ENCODE assay signal across 10 cellular contexts in genomic region chr12:113070117-113070906, GRCh38. TPM values are rescaled to one million over a fixed set of nuclear protein-coding genes. Genes with fewer than 3 reads are reported as not detected.
A peak's percentile ranks its signal among the peaks of the same experiment; 100 is the strongest.
DNase-seq lines count a peak whose midpoint lies in the region; ATAC-seq, FAIRE-seq and TF ChIP-seq lines count a peak whose summit lies in the region.
"Had no signal": no experiment of that assay in that cellular context is flagged by ENCODE, and none has a peak within 500 bp of the region (broad histone marks: within the 10 kb centered on the region; RNA-seq: fewer than 3 reads in every experiment).

No MANE protein-coding gene starts in this region.

- no peak for FAIRE-seq in A549 (lab: Jason Lieb, UNC)

- TF ChIP-seq EP300 in A549 (IDR thresholded peaks at IDR 0.05), result no peak

- no peaks in the 10 kb centered on the region for H3K9me3 ChIP-seq in A549

- no peak for TF ChIP-seq POLR2A in A549 (IDR thresholded peaks at IDR 0.05; ENCODE audit: low read length)

- no peak for ATAC-seq in A549
- peak; percentile 46 for ATAC-seq in GM18909 (IDR thresholded peaks at IDR 0.05; ENCODE audit: poor library complexity, unreplicated experiment)
- ATAC-seq in left cardiac atrium, result peak in 1 of 2 donors; percentile 10
- no peak for ATAC-seq in GM19035 (IDR thresholded peaks at IDR 0.05; ENCODE audit: unreplicated experiment)
- ATAC-seq in GM18858 (IDR thresholded peaks at IDR 0.05; ENCODE audit: unreplicated experiment), result no peak

- DNase-seq in A549 (ENCODE audit: low read depth in 1 of 2, low spot score in 1 of 2) (no peak), left cardiac atrium (peak; percentile 53), dorsolateral prefrontal cortex (no peak), islet precursor cell (no peak)
- DNase-seq: COR-L47, GOT3 had no signal

- TF ChIP-seq CTCF in A549 (IDR thresholded peaks at IDR 0.05) (no peak), dorsolateral prefrontal cortex (IDR thresholded peaks at IDR 0.05 in 54 of 56, conservative IDR thresholded peaks at IDR 0.05 in 2 of 56; ENCODE audit: low read depth in 1 of 56, partially characterized antibody in 56 of 56) (no peak)

- H3K27me3 Mint-ChIP-seq in T-helper 1 cell treated with Interleukin-12 subunit alpha and Interleukin-12 subunit beta and Interleukin-4 antibody, amounts not matched to agents 30 μg/mL and 1 μg/mL, for 36 hours (ENCODE audit: low read depth), result no peaks in the 10 kb centered on the region

- H3K4me1 ChIP-seq in A549, result peaks cover 8% of the 10 kb centered on the region

- intact Hi-C loops in left cardiac atrium (cut with DNase I), result no loop called here
- intact Hi-C loops in dorsolateral prefrontal cortex (cut with DNase I), result no loop called here

- no peaks in the 10 kb centered on the region for H3K9me3 Mint-ChIP-seq in T-helper 1 cell treated with Interleukin-12 subunit alpha and Interleukin-12 subunit beta and Interleukin-4 antibody, amounts not matched to agents 30 μg/mL and 1 μg/mL, for 36 hours

- H3K27ac Mint-ChIP-seq in T-helper 1 cell treated with Interleukin-12 subunit alpha and Interleukin-12 subunit beta and Interleukin-4 antibody, amounts not matched to agents 30 μg/mL and 1 μg/mL, for 36 hours, result peak overlapping the region; percentile 63

- WGBS in A549 (ENCODE audit: missing lambda C conversion rate), result 50% methylated on average over 14 of the region's 15 CpGs

- no peaks in the 10 kb centered on the region for H3K27me3 ChIP-seq in dorsolateral prefrontal cortex

- POLR2A ChIA-PET in A549 (lab: Yijun Ruan, JAX), result no interaction called here

- peaks cover 10% of the 10 kb centered on the region for H3K4me1 Mint-ChIP-seq in T-helper 1 cell treated with Interleukin-12 subunit alpha and Interleukin-12 subunit beta and Interleukin-4 antibody, amounts not matched to agents 30 μg/mL and 1 μg/mL, for 36 hours (ENCODE audit: low read depth)

- CTCF ChIA-PET in A549 (lab: Yijun Ruan, JAX), result interaction anchor here (0.9 to 3.0 kb wide), 9 partner anchors 11 to 170 kb away, joined by 3 to 22 read pairs (median 4); no protein-coding TSS in a partner anchor

- no peak overlapping the region for H3K4me3 Mint-ChIP-seq in T-helper 1 cell treated with Interleukin-12 subunit alpha and Interleukin-12 subunit beta and Interleukin-4 antibody, amounts not matched to agents 30 μg/mL and 1 μg/mL, for 36 hours

- no peak for TF ChIP-seq RAD21 in A549 (conservative IDR thresholded peaks at IDR 0.05 in 1 of 2, IDR thresholded peaks at IDR 0.05 in 1 of 2)

- no peak overlapping the region for H3K4me2 ChIP-seq in A549

- H3K4me3 ChIP-seq in A549, result no peak overlapping the region
- H3K4me3 ChIP-seq in dorsolateral prefrontal cortex, result no peak overlapping the region

- H3K36me3 Mint-ChIP-seq in T-helper 1 cell treated with Interleukin-12 subunit alpha and Interleukin-12 subunit beta and Interleukin-4 antibody, amounts not matched to agents 30 μg/mL and 1 μg/mL, for 36 hours (ENCODE audit: low read depth), result no peaks in the 10 kb centered on the region

- no peak overlapping the region for H3K27ac ChIP-seq in A549
- peak overlapping the region in 16 of 59 donors; percentile 9 to 71 (median 51) for H3K27ac ChIP-seq in dorsolateral prefrontal cortex

TF ChIP-seq in A549, 52 proteins besides CTCF, POLR2A, EP300 and RAD21:
- TF ChIP-seq TFCP2L1 (CRISPR knock-in tag; IDR thresholded peaks at IDR 0.05) (no peak), FOSL2 (IDR thresholded peaks at IDR 0.05) (no peak), FOSL2 (CRISPR knock-in tag; IDR thresholded peaks at IDR 0.05) (no peak), CBX2 (IDR thresholded peaks at IDR 0.05; ENCODE audit: borderline replicate concordance, low read depth) (no peak), USF2 (IDR thresholded peaks at IDR 0.05) (no peak), MAFK (IDR thresholded peaks at IDR 0.05; ENCODE audit: partially characterized antibody) (no peak), KDM1A (IDR thresholded peaks at IDR 0.05; ENCODE audit: low read depth) (0 out of 2 replicates have a peak, but pooled peaks have one; percentile 20), EHMT2 (IDR thresholded peaks at IDR 0.05; ENCODE audit: low read depth) (no peak)

RNA-seq across cellular contexts. Expression of gene DTX1, which starts 13.8 kb away (rescaled TPM):
- polyA plus RNA-seq in A549 (2011; rRNA removed) (0.28 and 0.36 TPM in 2 replicates), A549 (2017; fragmentation: RNase III; extraction: RNeasy Plus Mini Kit Qiagen cat#74134 plus additional on column Dnase treatment) (0.28 to 0.37 TPM (median 0.29 TPM) in 3 replicates)
- polyA plus RNA-seq in A549 (2012; cell fraction: cytosol; rRNA removed), result 0.36 and 0.51 TPM in 2 replicates
- 0.27 and 0.77 TPM in 2 replicates for polyA plus RNA-seq in A549 (2012; cell fraction: nucleus; rRNA removed)
- 0.45 and 0.54 TPM in 2 replicates for polyA minus RNA-seq in A549 (2011; rRNA and poly(A)+ RNA removed)
- total RNA-seq in left cardiac atrium (1 to 10 TPM; 6.3 to 9.8 TPM), dorsolateral prefrontal cortex (100 to 1,000 TPM in 1 of 120 experiments, 10 to 100 TPM in 119; 24.5 to 108 (median 51.0) TPM)
